Comparison of ENCODE assay signal across 8 cellular contexts in genomic region chr2:69645026-69645425, GRCh38. TPM values are rescaled to one million over a fixed set of nuclear protein-coding genes. Genes with fewer than 3 reads are reported as not detected.
DNase-seq lines count a peak whose midpoint lies in the region; ATAC-seq and TF ChIP-seq lines count a peak whose summit lies in the region.

No MANE protein-coding gene starts in this region.

- TF ChIP-seq CTCF in Panc1 (IDR thresholded peaks at IDR 0.05) = no peak
- no peak for TF ChIP-seq CTCF in GM13976 (IDR thresholded peaks at IDR 0.05; ENCODE audit: borderline replicate concordance, control extremely low read depth, extremely low read depth, insufficient read depth, missing control alignments)

- in situ Hi-C loops in Panc1 (cut with HindIII; ENCODE audit: low pct_unique_long_range_greater_than_20kb, low sequenced_read_pairs) = no loop called here
- in situ Hi-C loops in GM13976 (cut with MboI; ENCODE audit: low sequenced_read_pairs, unreplicated experiment) = no loop called here

- no TSS peak for BruUV-seq in Panc1 (replicated peaks; lab: Mats Ljungman, UMichigan)

- no peaks in the 10 kb centered on the region for H3K36me3 ChIP-seq in Panc1 (ENCODE audit: control insufficient read depth, insufficient read depth, low read length)
- no peaks in the 10 kb centered on the region for H3K36me3 ChIP-seq in duodenal mucosa (ENCODE audit: control insufficient read depth in 1 of 2, insufficient read depth in 2 of 2, low read length in 2 of 2)
- no peaks in the 10 kb centered on the region for H3K36me3 ChIP-seq in neuron (ENCODE audit: insufficient read depth, low read length)

- no peaks in the 10 kb centered on the region for H3K27me3 ChIP-seq in Panc1 (ENCODE audit: control insufficient read depth, insufficient read depth, low read length)
- no peaks in the 10 kb centered on the region for H3K27me3 ChIP-seq in duodenal mucosa (ENCODE audit: control insufficient read depth in 1 of 2, insufficient read depth in 2 of 2, low read length in 2 of 2)
- no peaks in the 10 kb centered on the region for H3K27me3 ChIP-seq in neuron (ENCODE audit: insufficient read depth, low read length)

- H3K27ac ChIP-seq in Panc1 (ENCODE audit: low read length) (peak overlapping the region; percentile 97), duodenal mucosa (ENCODE audit: low read depth, low read length) (no peak overlapping the region)

- DNase-seq in NCI-H2107 treated with DMSO at 0.1 percent for 48 hours (lab: John Stamatoyannopoulos, UW; ENCODE audit: unreplicated experiment) (peak; percentile 3), NCI-H2107 (lab: John Stamatoyannopoulos, UW) (no peak), Panc1 (ENCODE audit: low read depth, low spot score) (no peak), GM13976 (ENCODE audit: low spot score) (no peak)

- H3K4me1 ChIP-seq in Panc1 (ENCODE audit: control insufficient read depth, insufficient read depth, low read length) = peaks cover 39% of the 10 kb centered on the region
- peaks cover 41 to 46% of the 10 kb centered on the region in 2 donors for H3K4me1 ChIP-seq in duodenal mucosa (ENCODE audit: control insufficient read depth in 1 of 2, insufficient read depth in 2 of 2, low read length in 2 of 2)
- peaks cover 34% of the 10 kb centered on the region for H3K4me1 ChIP-seq in neuron (ENCODE audit: insufficient read depth, low read length)

- H2AFZ ChIP-seq in neuron (ENCODE audit: low read depth, low read length) = peak overlapping the region; percentile 64

- intact Hi-C loops in Panc1 (cut with micrococcal nuclease; ENCODE audit: unreplicated experiment) = loop anchor here (10.0 kb wide), 1 partner anchor 70 kb away; no protein-coding TSS in a partner anchor

- peak overlapping the region; percentile 89 to 95 for H3K9ac ChIP-seq in duodenal mucosa (ENCODE audit: low read depth in 1 of 2, low read length in 2 of 2)

- CTCF ChIA-PET in Panc1 (lab: Charles Lee) = interaction anchor here (0.8 kb wide), 1 partner anchor 48 kb away, joined by 3 read pairs; no protein-coding TSS in a partner anchor

- ATAC-seq in Panc1 = no peak
- ATAC-seq in GM21786 (IDR thresholded peaks at IDR 0.05; ENCODE audit: unreplicated experiment) = no peak
- no peak for ATAC-seq in GM19467 (IDR thresholded peaks at IDR 0.05; ENCODE audit: unreplicated experiment)

- no peaks in the 10 kb centered on the region for H3K9me3 ChIP-seq in Panc1 (ENCODE audit: control insufficient read depth, insufficient read depth, low read depth, low read length)
- H3K9me3 ChIP-seq in duodenal mucosa (ENCODE audit: control insufficient read depth in 1 of 2, low read length in 2 of 2) = no peaks in the 10 kb centered on the region
- H3K9me3 ChIP-seq in neuron (ENCODE audit: low read length) = no peaks in the 10 kb centered on the region

- peak overlapping the region; percentile 60 to 79 for H3K4me3 ChIP-seq in Panc1 (ENCODE audit: low read depth in 2 of 2, low read length in 2 of 2)
- peak overlapping the region; percentile 84 to 98 for H3K4me3 ChIP-seq in duodenal mucosa (ENCODE audit: low read depth in 1 of 2, low read length in 2 of 2)
- peak overlapping the region; percentile 76 for H3K4me3 ChIP-seq in neuron (ENCODE audit: low read length)

- POLR2A ChIA-PET in Panc1 (lab: Charles Lee) = no interaction called here

RNA-seq across cellular contexts. Expression of gene AAK1, which starts 1.5 kb away (rescaled TPM):
- total RNA-seq in Panc1 (2021; ENCODE audit: unreplicated experiment) = 123 TPM
- 35.2 TPM for polyA plus RNA-seq in Panc1 (2012; ENCODE audit: insufficient read length)
